8 cellular contexts compared by ENCODE assay signal in genomic region chr1:29124366-29125236, GRCh38. TPM values are rescaled to one million over a fixed set of nuclear protein-coding genes. Genes with fewer than 3 reads are reported as not detected.
DNase-seq lines count a peak whose midpoint lies in the region.

No MANE protein-coding gene starts in this region.

- peak overlapping the region in 1 of 8 donors; percentile 47 for H3K27ac Mint-ChIP-seq in CD8-positive, alpha-beta memory T cell

- H3K27me3 Mint-ChIP-seq in CD8-positive, alpha-beta memory T cell, result peaks cover 15 to 23% of the 10 kb centered on the region in 2 donors

- POLR2A ChIA-PET in CD8-positive, alpha-beta memory T cell (lab: Charles Lee), result interaction anchor here (0.9 to 5.0 kb wide), 2 partner anchors 17 to 57 kb away, joined by 3 to 15 read pairs; partner anchors contain the start of gene SRSF4

- H3K4me3 ChIP-seq in CD8-positive, alpha-beta memory T cell (ENCODE audit: low read length), result peak overlapping the region; percentile 43
- H3K4me3 ChIP-seq in duodenal mucosa (ENCODE audit: low read depth in 1 of 2, low read length in 2 of 2), result peak overlapping the region; percentile 65

- H3K27me3 ChIP-seq in CD8-positive, alpha-beta memory T cell (ENCODE audit: insufficient read depth, low read length, poor library complexity, severe bottlenecking), result peaks cover 8% of the 10 kb centered on the region
- H3K27me3 ChIP-seq in duodenal mucosa (ENCODE audit: control insufficient read depth in 1 of 2, insufficient read depth in 2 of 2, low read length in 2 of 2), result peaks cover 23 to 37% of the 10 kb centered on the region in 2 donors

- peak overlapping the region; percentile 51 to 54 for H3K9ac ChIP-seq in duodenal mucosa (ENCODE audit: low read depth in 1 of 2, low read length in 2 of 2)

- peaks cover 20% of the 10 kb centered on the region for H3K4me1 ChIP-seq in CD8-positive, alpha-beta memory T cell (ENCODE audit: insufficient read depth, low read length)
- H3K4me1 ChIP-seq in duodenal mucosa (ENCODE audit: control insufficient read depth in 1 of 2, insufficient read depth in 2 of 2, low read length in 2 of 2), result peaks cover 0 to 21% of the 10 kb centered on the region in 2 donors

- peak overlapping the region; percentile 52 to 87 (median 72) for H3K4me3 Mint-ChIP-seq in CD8-positive, alpha-beta memory T cell

- H3K36me3 ChIP-seq in CD8-positive, alpha-beta memory T cell (ENCODE audit: insufficient read depth, low read length), result no peaks in the 10 kb centered on the region
- H3K36me3 ChIP-seq in duodenal mucosa (ENCODE audit: control insufficient read depth in 1 of 2, insufficient read depth in 2 of 2, low read length in 2 of 2), result no peaks in the 10 kb centered on the region

- no peaks in the 10 kb centered on the region for H3K9me3 Mint-ChIP-seq in CD8-positive, alpha-beta memory T cell

- in situ Hi-C loops in KBM-7 (cut with MboI; ENCODE audit: low pct_unique_long_range_greater_than_20kb, low sequenced_read_pairs), result no loop called here

- H3K4me1 Mint-ChIP-seq in CD8-positive, alpha-beta memory T cell, result peaks cover 6 to 26% (median 14%) of the 10 kb centered on the region in 3 donors

- CTCF ChIA-PET in CD8-positive, alpha-beta memory T cell (lab: Charles Lee), result interaction anchor here (0.8 to 1.9 kb wide), 4 partner anchors 57 to 243 kb away, joined by 3 to 5 read pairs (median 4); partner anchors contain the start of gene SRSF4

- peak; percentile 37 to 66 (median 38) for DNase-seq in CD8-positive, alpha-beta memory T cell
- DNase-seq in KBM-7, result peak; percentile 52
- peak; percentile 41 to 44 for DNase-seq in activated CD4-positive, alpha-beta T cell treated with anti-CD3 and anti-CD28 coated beads, Interleukin-2, amount 50 U/mL, for 4 hours
- peak; percentile 48 to 89 for DNase-seq in lung microvascular endothelial cell (ENCODE audit: low read depth in 2 of 2)
- peak; percentile 53 to 55 for DNase-seq in stimulated activated CD8-positive, alpha-beta memory T cell treated with anti-CD3 and anti-CD28 coated beads, Interleukin-15, amount 100 ng/mL, for 48 hours (ENCODE audit: low read depth in 2 of 2)
- no peak for DNase-seq in RKO (ENCODE audit: low spot score)
- no peak for DNase-seq in NCI-H1048 (lab: John Stamatoyannopoulos, UW)

- peaks cover 0 to 4% (median 0%) of the 10 kb centered on the region in 3 donors for H3K36me3 Mint-ChIP-seq in CD8-positive, alpha-beta memory T cell

- H3K27ac ChIP-seq in CD8-positive, alpha-beta memory T cell (ENCODE audit: low read depth, low read length), result no peak overlapping the region
- peak overlapping the region; percentile 89 for H3K27ac ChIP-seq in duodenal mucosa (ENCODE audit: low read depth, low read length)

- no peaks in the 10 kb centered on the region for H3K9me3 ChIP-seq in CD8-positive, alpha-beta memory T cell (ENCODE audit: low read length)
- H3K9me3 ChIP-seq in duodenal mucosa (ENCODE audit: control insufficient read depth in 1 of 2, low read length in 2 of 2), result no peaks in the 10 kb centered on the region

RNA-seq across cellular contexts. Expression of gene TMEM200B, which starts 0.9 kb away (rescaled TPM):
- under 1 TPM; 0.31 to 0.38 TPM for total RNA-seq in CD8-positive, alpha-beta memory T cell
- 0.12 TPM for polyA plus RNA-seq in CD8-positive, alpha-beta memory T cell
- total RNA-seq in lung microvascular endothelial cell, result 0.20 and 0.22 TPM in 2 replicates

RNA-seq across cellular contexts. Expression of gene SRSF4, which starts 57.1 kb away (rescaled TPM):
- total RNA-seq in CD8-positive, alpha-beta memory T cell, result 100 to 1,000 TPM; 112 to 119 TPM
- 115 TPM for polyA plus RNA-seq in CD8-positive, alpha-beta memory T cell
- total RNA-seq in lung microvascular endothelial cell, result 19.4 and 35.7 TPM in 2 replicates

Comparison
In these comparisons a context has a peak if more than half of its experiments do, and no peak if none do; other contexts are left out.
1. DNase-seq: peak in CD8-positive, alpha-beta memory T cell (5 of 5), KBM-7 (single experiment), activated CD4-positive, alpha-beta T cell treated with anti-CD3 and anti-CD28 coated beads, Interleukin-2, amount 50 U/mL, for 4 hours (2 of 2), lung microvascular endothelial cell (2 of 2) and stimulated activated CD8-positive, alpha-beta memory T cell treated with anti-CD3 and anti-CD28 coated beads, Interleukin-15, amount 100 ng/mL, for 48 hours (2 of 2); none in RKO (single experiment) and NCI-H1048 (single experiment).